In genomic region chr10:100267237-100268104, GRCh38 we compare ENCODE assay signal across 1 cellular context.
TF ChIP-seq lines count a peak whose summit lies in the region.

CWF19L1 (minus strand) TSS chr10:100267638; CDS start chr10:100267593, 45 bp downstream.

TF ChIP-seq in HepG2, 621 proteins besides CTCF, POLR2A, EP300 and RAD21 (continued from another document and continues in another):
- no peak for TF ChIP-seq PRDM15 (CRISPR knock-in tag; IDR thresholded peaks at IDR 0.05)
- TF ChIP-seq FLYWCH1 (CRISPR knock-in tag; IDR thresholded peaks at IDR 0.05) = no peak
- peak; percentile 53; the same call in 1 of the 2 replicates for TF ChIP-seq ZNF431 (CRISPR knock-in tag; IDR thresholded peaks at IDR 0.05; ENCODE audit: borderline replicate concordance, low read depth)
- TF ChIP-seq MAFK (conservative IDR thresholded peaks at IDR 0.05 in 1 of 2, IDR thresholded peaks at IDR 0.05 in 1 of 2; ENCODE audit: low read length in 2 of 2) = peak in 1 of 2 experiments; percentile 25; a peak in 1 of 4 replicates
- no peak for TF ChIP-seq ZNF362 (CRISPR knock-in tag; IDR thresholded peaks at IDR 0.05; ENCODE audit: borderline replicate concordance)
- TF ChIP-seq ZNF33B (CRISPR knock-in tag; IDR thresholded peaks at IDR 0.05) = peak; percentile 71; the same call in 1 of the 2 replicates
- no peak for TF ChIP-seq AKNA (CRISPR knock-in tag; IDR thresholded peaks at IDR 0.05; ENCODE audit: borderline replicate concordance)
- no peak for TF ChIP-seq ZNF20 (CRISPR knock-in tag; IDR thresholded peaks at IDR 0.05)
- no peak for TF ChIP-seq ZBTB7A (CRISPR knock-in tag; IDR thresholded peaks at IDR 0.05)
- TF ChIP-seq GABPA (IDR thresholded peaks at IDR 0.05; ENCODE audit: low read depth, low read length) = no peak
- TF ChIP-seq GABPA (CRISPR knock-in tag; IDR thresholded peaks at IDR 0.05; ENCODE audit: low read depth) = peak; percentile 69
- TF ChIP-seq ZNF704 (CRISPR knock-in tag; IDR thresholded peaks at IDR 0.05; ENCODE audit: borderline replicate concordance) = no peak
- TF ChIP-seq KLF12 (CRISPR knock-in tag; IDR thresholded peaks at IDR 0.05; ENCODE audit: borderline replicate concordance) = no peak
- TF ChIP-seq ZNF879 (CRISPR knock-in tag; IDR thresholded peaks at IDR 0.05) = no peak
- no peak for TF ChIP-seq GPN1 (CRISPR knock-in tag; IDR thresholded peaks at IDR 0.05; ENCODE audit: borderline replicate concordance)
- no peak for TF ChIP-seq ZBTB2 (CRISPR knock-in tag; IDR thresholded peaks at IDR 0.05; ENCODE audit: low read depth)
- TF ChIP-seq IKZF4 (CRISPR knock-in tag; IDR thresholded peaks at IDR 0.05; ENCODE audit: borderline replicate concordance, low read depth, not compliant biosample characterization) = no peak
- TF ChIP-seq SIN3B (IDR thresholded peaks at IDR 0.05; ENCODE audit: low read length) = peak; percentile 98
- no peak; the same call in 1 of the 2 replicates for TF ChIP-seq STAT6 (CRISPR knock-in tag; IDR thresholded peaks at IDR 0.05; ENCODE audit: borderline replicate concordance)
- no peak for TF ChIP-seq ARNT (IDR thresholded peaks at IDR 0.05)
- no peak for TF ChIP-seq ZNF280D (CRISPR knock-in tag; IDR thresholded peaks at IDR 0.05)
- peak; percentile 93 for TF ChIP-seq ARID4A (CRISPR knock-in tag; IDR thresholded peaks at IDR 0.05; ENCODE audit: borderline replicate concordance)
- no peak for TF ChIP-seq ZNF24 (IDR thresholded peaks at IDR 0.05)
- TF ChIP-seq ZSCAN22 (CRISPR knock-in tag; IDR thresholded peaks at IDR 0.05) = no peak
- TF ChIP-seq GFI1 (CRISPR knock-in tag; IDR thresholded peaks at IDR 0.05; ENCODE audit: borderline replicate concordance) = peak; percentile 71; the same call in 1 of the 2 replicates
- TF ChIP-seq IRX3 (CRISPR knock-in tag; IDR thresholded peaks at IDR 0.05; ENCODE audit: borderline replicate concordance, low read depth) = no peak
- peak; percentile 100 for TF ChIP-seq GATAD1 (CRISPR knock-in tag; IDR thresholded peaks at IDR 0.05)
- peak; percentile 93 for TF ChIP-seq CREB1 (IDR thresholded peaks at IDR 0.05)
- TF ChIP-seq CREB1 (CRISPR knock-in tag; IDR thresholded peaks at IDR 0.05) = peak; percentile 100
- no peak for TF ChIP-seq ZNF446 (CRISPR knock-in tag; IDR thresholded peaks at IDR 0.05)
- TF ChIP-seq ZNF251 (CRISPR knock-in tag; IDR thresholded peaks at IDR 0.05) = no peak
- no peak for TF ChIP-seq TAF15 (IDR thresholded peaks at IDR 0.05; ENCODE audit: low read depth, low read length, poor library complexity, severe bottlenecking)
